Comparison of ENCODE assay signal across 23 cellular contexts in the genomic region with DNA sequence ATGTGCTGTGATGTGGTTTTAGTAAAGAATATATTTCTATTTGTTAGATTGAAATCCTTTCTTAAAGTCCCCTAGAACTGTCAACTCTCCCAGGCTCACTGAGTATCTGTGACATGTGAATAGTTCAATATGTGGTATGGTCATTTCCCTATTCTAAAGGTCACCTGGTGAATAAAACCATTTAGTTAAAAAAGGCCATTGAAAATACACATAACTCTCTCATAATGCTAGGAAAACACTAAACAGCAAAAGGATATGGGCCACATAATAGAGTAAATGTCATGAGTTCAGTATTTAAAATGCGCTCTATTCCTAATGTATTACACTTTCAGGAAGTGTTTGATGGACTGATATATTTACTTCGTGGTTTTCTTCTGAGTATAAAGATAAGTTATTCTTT.
"Had no signal": no experiment of that assay in that cellular context is flagged by ENCODE, and none has a peak within 500 bp of the region (broad histone marks: within the 10 kb centered on the region; RNA-seq: fewer than 3 reads in every experiment).

No MANE protein-coding gene starts in this region.

- FAIRE-seq: endothelial cell of umbilical vein, frontal cortex had no signal

- ATAC-seq: foreskin keratinocyte; gastroesophageal sphincter; heart left ventricle; left cardiac atrium; left lung; left ventricle myocardium superior; lower lobe of right lung; mucosa of descending colon; naive thymus-derived CD8-positive, alpha-beta T cell had no signal

- H3K27ac ChIP-seq: coronary artery, dorsolateral prefrontal cortex, esophagus muscularis mucosa, foreskin keratinocyte, gastroesophageal sphincter, heart left ventricle, hepatocyte, left lung, lower lobe of right lung had no signal

- H3K4me3 ChIP-seq: coronary artery, dorsolateral prefrontal cortex, esophagus muscularis mucosa, gastroesophageal sphincter, heart left ventricle, hepatocyte, left lung, lower lobe of right lung, mucosa of descending colon had no signal

- H2AFZ ChIP-seq: hepatocyte had no signal

- H3K4me2 ChIP-seq: hepatocyte had no signal

- H3K9me3 ChIP-seq: esophagus muscularis mucosa, gastroesophageal sphincter, heart left ventricle, left lung, lower lobe of right lung, mucosa of descending colon had no signal

- H3K27me3 ChIP-seq: dorsolateral prefrontal cortex, esophagus muscularis mucosa, foreskin keratinocyte, gastroesophageal sphincter, heart left ventricle, hepatocyte, left lung had no signal

- H3K4me1 ChIP-seq: foreskin keratinocyte, left lung, lower lobe of right lung had no signal

- DNase-seq: dermis blood vessel endothelial cell; dorsolateral prefrontal cortex; effector CD4-positive, alpha-beta T cell; effector memory CD4-positive, alpha-beta T cell; foreskin keratinocyte; heart left ventricle; hypothalamus; immature natural killer cell; islet precursor cell; left cardiac atrium; left lung; left ventricle myocardium superior; lower lobe of right lung; mesenchymal stem cell; mucosa of descending colon; naive B cell; naive thymus-derived CD8-positive, alpha-beta T cell had no signal

- H3K79me2 ChIP-seq: hepatocyte had no signal

- H3K36me3 ChIP-seq: esophagus muscularis mucosa, gastroesophageal sphincter, heart left ventricle, left lung, lower lobe of right lung had no signal
